2 cellular contexts compared by ENCODE assay signal in genomic region chr2:97708608-97709007, GRCh38.
TF ChIP-seq lines count a peak whose summit lies in the region.

No MANE protein-coding gene starts in this region.

TF ChIP-seq in A549, 52 proteins besides CTCF, POLR2A, EP300 and RAD21:
- TF ChIP-seq USF2 (IDR thresholded peaks at IDR 0.05) (peak; percentile 47; the same call in 1 of the 2 replicates), ELK1 (IDR thresholded peaks at IDR 0.05; ENCODE audit: low read depth, low read length) (no peak)

TF ChIP-seq in GM12878, 131 proteins besides CTCF, POLR2A, EP300 and RAD21:
- TF ChIP-seq STAT3 (IDR thresholded peaks at IDR 0.05; ENCODE audit: low read depth, low read length) (no peak), USF1 (IDR thresholded peaks at IDR 0.05; ENCODE audit: borderline replicate concordance, extremely low read length, insufficient read depth, low read depth, low read length) (peak; percentile 13), DPF2 (IDR thresholded peaks at IDR 0.05) (no peak), IRF4 (IDR thresholded peaks at IDR 0.05; ENCODE audit: low read depth, low read length) (no peak)
